1 cellular context compared by ENCODE assay signal in genomic region chr10:101217450-101218281, GRCh38.
TF ChIP-seq lines count a peak whose summit lies in the region.

No MANE protein-coding gene starts in this region.

TF ChIP-seq in K562, 482 proteins besides CTCF, POLR2A, EP300 and RAD21 (continued from another document):
- TF ChIP-seq SUPT5H (IDR thresholded peaks at IDR 0.05), result no peak
- no peak for TF ChIP-seq HOXB6 (CRISPR knock-in tag; IDR thresholded peaks at IDR 0.05; ENCODE audit: borderline replicate concordance)
- no peak for TF ChIP-seq POU5F1 (IDR thresholded peaks at IDR 0.05; ENCODE audit: borderline replicate concordance, low read depth, low read length, partially characterized antibody)
- 0 out of 2 replicates have a peak, but pooled peaks have one; percentile 20 for TF ChIP-seq CREM (IDR thresholded peaks at IDR 0.05; ENCODE audit: low read depth)
